ENCODE assay signal across 8 cellular contexts in the genomic region with DNA sequence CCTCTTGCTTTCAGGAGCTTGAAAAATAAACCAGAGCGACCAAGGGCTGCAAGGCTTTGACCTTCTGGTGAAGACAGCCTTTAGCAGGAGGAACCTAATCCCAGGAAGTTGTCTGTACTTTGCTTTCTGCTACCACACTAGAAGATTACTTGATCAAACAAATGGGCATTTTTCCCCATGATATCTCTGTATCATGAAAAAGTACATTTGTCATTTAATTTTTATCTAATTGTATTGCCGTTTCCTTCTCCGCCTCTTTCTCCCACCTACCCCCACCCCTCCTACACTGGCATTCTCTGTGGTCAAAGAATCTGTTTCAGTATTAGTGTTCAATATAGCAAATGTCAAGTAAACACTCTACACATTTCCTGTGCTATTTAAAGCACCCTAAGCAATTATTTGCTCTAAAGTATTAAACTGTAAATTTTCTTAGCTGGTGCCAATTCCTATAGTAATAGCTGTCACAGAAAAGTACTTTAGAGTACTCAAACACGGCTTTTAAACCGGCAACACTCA. TPM values are rescaled to one million over a fixed set of nuclear protein-coding genes. Genes with fewer than 3 reads are reported as not detected.
DNase-seq lines count a peak whose midpoint lies in the region; ATAC-seq and TF ChIP-seq lines count a peak whose summit lies in the region.

No MANE protein-coding gene starts in this region.

- H3K4me1 Mint-ChIP-seq in immature natural killer cell: peaks cover 30 to 37% of the 10 kb centered on the region in 2 donors

- H3K27me3 Mint-ChIP-seq in immature natural killer cell (ENCODE audit: low read depth in 3 of 3): peaks cover 5 to 8% (median 7%) of the 10 kb centered on the region in 3 donors

- in situ Hi-C loops in GM13977 (cut with MboI; ENCODE audit: low pct_unique_long_range_greater_than_20kb, low sequenced_read_pairs, unreplicated experiment): no loop called here

- TF ChIP-seq POLR2A in vagina (IDR thresholded peaks at IDR 0.05): no peak

- H3K36me3 Mint-ChIP-seq in immature natural killer cell: peaks cover 0 to 11% (median 0%) of the 10 kb centered on the region in 3 donors

- H3K27me3 ChIP-seq in vagina: no peaks in the 10 kb centered on the region

- peak overlapping the region; percentile 86 to 95 (median 90) for H3K27ac Mint-ChIP-seq in immature natural killer cell

- no peaks in the 10 kb centered on the region for H3K9me3 Mint-ChIP-seq in immature natural killer cell

- peak overlapping the region; percentile 74 to 85 (median 84) for H3K4me3 Mint-ChIP-seq in immature natural killer cell

- H3K4me1 ChIP-seq in vagina: peaks cover 47% of the 10 kb centered on the region

- intact Hi-C loops in vagina (cut with DNase I): no loop called here

- H3K36me3 ChIP-seq in vagina: no peaks in the 10 kb centered on the region

- no peak overlapping the region for H3K27ac ChIP-seq in vagina

- ATAC-seq in GM21528 (IDR thresholded peaks at IDR 0.05; ENCODE audit: low FRiP score, unreplicated experiment): peak; percentile 97

- TF ChIP-seq CTCF in GM13977 (IDR thresholded peaks at IDR 0.05; ENCODE audit: extremely low read depth, insufficient read depth, missing control alignments) (no peak), LNCaP clone FGC (IDR thresholded peaks at IDR 0.05; ENCODE audit: control insufficient read depth, extremely low read depth, insufficient read depth) (no peak), vagina (IDR thresholded peaks at IDR 0.05) (no peak)

- no peaks in the 10 kb centered on the region for H3K9me3 ChIP-seq in vagina

- DNase-seq in GM13977 (ENCODE audit: low spot score): peak; percentile 30
- DNase-seq in LNCaP clone FGC (ENCODE audit: low read depth): peak; percentile 67
- DNase-seq in immature natural killer cell: peak; percentile 53 to 67 (median 55)
- DNase-seq in effector CD4-positive, alpha-beta T cell: no peak
- DNase-seq in SK-N-DZ (ENCODE audit: low spot score): no peak
- no peak for DNase-seq in vagina (ENCODE audit: extremely low spot score in 2 of 2)
- DNase-seq in globus pallidus (ENCODE audit: low spot score): no peak

- H3K4me3 ChIP-seq in LNCaP clone FGC (ENCODE audit: low read depth, low read length): no peak overlapping the region
- no peak overlapping the region for H3K4me3 ChIP-seq in vagina

RNA-seq across cellular contexts. Expression of a gene that starts 29.7 kb away (rescaled TPM):
- polyA plus RNA-seq in immature natural killer cell: 10 to 100 TPM in 1 of 3 donors, 1 to 10 TPM in 2; 6.9 to 14.7 (median 8.0) TPM
- polyA plus RNA-seq in SK-N-DZ (2014; cell fraction: cytosol; rRNA removed): 3.0 and 4.4 TPM in 2 replicates
- polyA plus RNA-seq in SK-N-DZ (2014; cell fraction: nucleus; rRNA removed): 2.3 and 6.3 TPM in 2 replicates
- 43.2 TPM for total RNA-seq in vagina

Comparison
In these comparisons a context has a peak if more than half of its experiments do, and no peak if none do; other contexts are left out.
1. DNase-seq: peak in GM13977 (single experiment), LNCaP clone FGC (single experiment) and immature natural killer cell (3 of 3); none in effector CD4-positive, alpha-beta T cell (single experiment), SK-N-DZ (single experiment), vagina (0 of 2) and globus pallidus (single experiment).